ENCODE assay signal across 27 cellular contexts in the genomic region with DNA sequence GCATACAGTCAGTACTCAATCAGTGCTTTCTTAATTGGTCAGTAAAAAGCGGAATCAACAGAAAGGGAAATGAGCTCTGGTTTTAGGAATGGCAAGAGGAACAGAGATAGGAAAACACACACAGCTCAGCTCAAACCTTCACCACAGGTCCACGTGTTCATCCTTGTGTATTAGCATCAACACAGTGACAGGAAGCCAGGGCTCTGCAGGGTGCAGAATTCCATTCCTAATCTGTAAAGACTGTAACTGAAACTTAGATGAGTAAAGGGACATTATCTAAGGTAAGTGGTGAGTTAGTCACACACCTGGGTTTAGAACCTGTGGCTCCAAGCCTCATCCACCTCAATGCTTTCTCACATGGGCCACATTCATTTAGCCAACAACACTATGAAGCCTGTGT.
"Had no signal": no experiment of that assay in that cellular context is flagged by ENCODE, and none has a peak within 500 bp of the region (broad histone marks: within the 10 kb centered on the region; RNA-seq: fewer than 3 reads in every experiment).

No MANE protein-coding gene starts in this region.

- FAIRE-seq: pancreas had no signal

- DNase-seq: islet precursor cell; left ventricle myocardium inferior; naive thymus-derived CD8-positive, alpha-beta T cell; nucleus accumbens; pancreas; posterior cingulate gyrus; retina; right cardiac atrium; stimulated activated CD4-positive, alpha-beta T cell treated with anti-CD3 and anti-CD28 coated beads, Interleukin-12 subunit alpha, Interleukin-12 subunit beta, amount 100 ng/mL, for 4 hours; stimulated activated CD4-positive, alpha-beta T cell treated with anti-CD3 and anti-CD28 coated beads, Interleukin-15, amount 100 ng/mL, for 24 hours; stimulated activated CD4-positive, alpha-beta T cell treated with anti-CD3 and anti-CD28 coated beads, Interleukin-2, amount 100 ng/mL, for 24 hours; stimulated activated CD4-positive, alpha-beta T cell treated with anti-CD3 and anti-CD28 coated beads, Interleukin-4, amount 100 ng/mL, for 1 hour; stimulated activated naive B cell treated with anti-CD40 and anti-IgM and Interleukin-4, amounts not matched to agents 10 μg/mL and 1 μg/mL and 100 μg/mL, for 72 hours; stimulated activated naive CD8-positive, alpha-beta T cell treated with anti-CD3 and anti-CD28 coated beads, Interleukin-15, Interleukin-2, amounts not matched to agents 100 U/mL and 50 U/mL, for 24 hours; stomach; testis; thyroid gland; transverse colon; upper lobe of left lung had no signal

- H3K27ac ChIP-seq: left ventricle myocardium inferior, pancreas, prostate gland, skin epidermis, stomach, testis, thyroid gland, transverse colon, upper lobe of left lung, vagina had no signal

- H3K4me3 ChIP-seq: left ventricle myocardium inferior, lung, pancreas, prostate gland, skin epidermis, stomach, testis, thyroid gland, transverse colon, upper lobe of left lung, vagina had no signal

- H3K4me3 Mint-ChIP-seq: memory B cell; naive thymus-derived CD8-positive, alpha-beta T cell; nephron; neural crest cell; stimulated activated naive B cell treated with anti-CD40 and anti-IgM and Interleukin-4, amounts not matched to agents 10 μg/mL and 1 μg/mL and 100 μg/mL, for 72 hours had no signal

- ATAC-seq: naive thymus-derived CD8-positive, alpha-beta T cell; pancreas; right cardiac atrium; sciatic nerve; stimulated activated naive B cell treated with anti-CD40 and anti-IgM and Interleukin-4, amounts not matched to agents 10 μg/mL and 1 μg/mL and 100 μg/mL, for 72 hours; stimulated activated naive CD8-positive, alpha-beta T cell treated with anti-CD3 and anti-CD28 coated beads, Interleukin-15, Interleukin-2, amounts not matched to agents 100 U/mL and 50 U/mL, for 24 hours had no signal

- H3K4me1 Mint-ChIP-seq: memory B cell; naive thymus-derived CD8-positive, alpha-beta T cell; nephron; neural crest cell; stimulated activated naive B cell treated with anti-CD40 and anti-IgM and Interleukin-4, amounts not matched to agents 10 μg/mL and 1 μg/mL and 100 μg/mL, for 72 hours had no signal

- H3K36me3 ChIP-seq: left ventricle myocardium inferior, pancreas, prostate gland, stomach, thyroid gland, transverse colon, upper lobe of left lung, vagina had no signal

- H3K4me1 ChIP-seq: left ventricle myocardium inferior, pancreas, prostate gland, stomach, testis, thyroid gland, transverse colon, upper lobe of left lung, vagina had no signal

- H3K9me3 ChIP-seq: left ventricle myocardium inferior, pancreas, prostate gland, stomach, testis, thyroid gland, transverse colon, upper lobe of left lung, vagina had no signal

- H3K9me3 Mint-ChIP-seq: nephron, neural crest cell had no signal

- H3K36me3 Mint-ChIP-seq: memory B cell; naive thymus-derived CD8-positive, alpha-beta T cell; stimulated activated naive B cell treated with anti-CD40 and anti-IgM and Interleukin-4, amounts not matched to agents 10 μg/mL and 1 μg/mL and 100 μg/mL, for 72 hours had no signal

- H3K27me3 ChIP-seq: stomach, testis, thyroid gland, transverse colon, upper lobe of left lung, vagina had no signal

- H3K27ac Mint-ChIP-seq: memory B cell; naive thymus-derived CD8-positive, alpha-beta T cell; nephron; stimulated activated naive B cell treated with anti-CD40 and anti-IgM and Interleukin-4, amounts not matched to agents 10 μg/mL and 1 μg/mL and 100 μg/mL, for 72 hours had no signal

- H3K27me3 Mint-ChIP-seq: stimulated activated naive B cell treated with anti-CD40 and anti-IgM and Interleukin-4, amounts not matched to agents 10 μg/mL and 1 μg/mL and 100 μg/mL, for 72 hours had no signal
